In genomic region chr19:5403968-5404640, GRCh38 we compare ENCODE assay signal across 1 cellular context.
A peak's percentile ranks its signal among the peaks of the same experiment; 100 is the strongest.
TF ChIP-seq lines count a peak whose summit lies in the region.

No MANE protein-coding gene starts in this region.

TF ChIP-seq in HepG2, 621 proteins besides CTCF, POLR2A, EP300 and RAD21 (continued from another document and continues in another):
- TF ChIP-seq ZBED4 (CRISPR knock-in tag; IDR thresholded peaks at IDR 0.05; ENCODE audit: borderline replicate concordance), result peak; percentile 86; the same call in 1 of the 2 replicates
- no peak; the same call in 1 of the 2 replicates for TF ChIP-seq JDP2 (CRISPR knock-in tag; IDR thresholded peaks at IDR 0.05; ENCODE audit: borderline replicate concordance)
- TF ChIP-seq NCOA2 (CRISPR knock-in tag; IDR thresholded peaks at IDR 0.05), result peak; percentile 69
- no peak for TF ChIP-seq ZNF549 (CRISPR knock-in tag; IDR thresholded peaks at IDR 0.05)
- TF ChIP-seq ZNF547 (CRISPR knock-in tag; IDR thresholded peaks at IDR 0.05), result 0 out of 2 replicates have a peak, but pooled peaks have one; percentile 33
- TF ChIP-seq ZNF75D (CRISPR knock-in tag; IDR thresholded peaks at IDR 0.05; ENCODE audit: borderline replicate concordance), result no peak
- TF ChIP-seq TRIM24 (CRISPR knock-in tag; IDR thresholded peaks at IDR 0.05), result no peak
- TF ChIP-seq, protein P1, sequence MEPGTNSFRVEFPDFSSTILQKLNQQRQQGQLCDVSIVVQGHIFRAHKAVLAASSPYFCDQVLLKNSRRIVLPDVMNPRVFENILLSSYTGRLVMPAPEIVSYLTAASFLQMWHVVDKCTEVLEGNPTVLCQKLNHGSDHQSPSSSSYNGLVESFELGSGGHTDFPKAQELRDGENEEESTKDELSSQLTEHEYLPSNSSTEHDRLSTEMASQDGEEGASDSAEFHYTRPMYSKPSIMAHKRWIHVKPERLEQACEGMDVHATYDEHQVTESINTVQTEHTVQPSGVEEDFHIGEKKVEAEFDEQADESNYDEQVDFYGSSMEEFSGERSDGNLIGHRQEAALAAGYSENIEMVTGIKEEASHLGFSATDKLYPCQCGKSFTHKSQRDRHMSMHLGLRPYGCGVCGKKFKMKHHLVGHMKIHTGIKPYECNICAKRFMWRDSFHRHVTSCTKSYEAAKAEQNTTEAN (CRISPR knock-in tag; conservative IDR thresholded peaks at IDR 0.05), result peak; percentile 81; the same call in 1 of the 2 replicates
- TF ChIP-seq TEF (CRISPR knock-in tag; IDR thresholded peaks at IDR 0.05), result peak; percentile 82
- no peak for TF ChIP-seq ZNF24 (IDR thresholded peaks at IDR 0.05)
- TF ChIP-seq ZFP36L2 (CRISPR knock-in tag; IDR thresholded peaks at IDR 0.05), result peak; percentile 97
- TF ChIP-seq, protein P2, sequence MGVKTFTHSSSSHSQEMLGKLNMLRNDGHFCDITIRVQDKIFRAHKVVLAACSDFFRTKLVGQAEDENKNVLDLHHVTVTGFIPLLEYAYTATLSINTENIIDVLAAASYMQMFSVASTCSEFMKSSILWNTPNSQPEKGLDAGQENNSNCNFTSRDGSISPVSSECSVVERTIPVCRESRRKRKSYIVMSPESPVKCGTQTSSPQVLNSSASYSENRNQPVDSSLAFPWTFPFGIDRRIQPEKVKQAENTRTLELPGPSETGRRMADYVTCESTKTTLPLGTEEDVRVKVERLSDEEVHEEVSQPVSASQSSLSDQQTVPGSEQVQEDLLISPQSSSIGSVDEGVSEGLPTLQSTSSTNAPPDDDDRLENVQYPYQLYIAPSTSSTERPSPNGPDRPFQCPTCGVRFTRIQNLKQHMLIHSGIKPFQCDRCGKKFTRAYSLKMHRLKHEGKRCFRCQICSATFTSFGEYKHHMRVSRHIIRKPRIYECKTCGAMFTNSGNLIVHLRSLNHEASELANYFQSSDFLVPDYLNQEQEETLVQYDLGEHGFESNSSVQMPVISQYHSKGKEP (CRISPR knock-in tag; IDR thresholded peaks at IDR 0.05), result peak; percentile 94; the same call in 1 of the 2 replicates
- no peak for TF ChIP-seq EEA1 (CRISPR knock-in tag; IDR thresholded peaks at IDR 0.05; ENCODE audit: borderline replicate concordance)
- no peak for TF ChIP-seq MAZ (IDR thresholded peaks at IDR 0.05; ENCODE audit: borderline replicate concordance, low read depth, low read length)
- no peak; the same call in 1 of the 2 replicates for TF ChIP-seq MAZ (CRISPR knock-in tag; IDR thresholded peaks at IDR 0.05; ENCODE audit: low read depth)
- no peak for TF ChIP-seq ZNF260 (CRISPR knock-in tag; IDR thresholded peaks at IDR 0.05; ENCODE audit: borderline replicate concordance, low read depth)
- TF ChIP-seq MTA1 (CRISPR knock-in tag; IDR thresholded peaks at IDR 0.05; ENCODE audit: borderline replicate concordance), result no peak
- TF ChIP-seq ZNF234 (CRISPR knock-in tag; conservative IDR thresholded peaks at IDR 0.05), result no peak
- TF ChIP-seq TFDP1 (CRISPR knock-in tag; IDR thresholded peaks at IDR 0.05; ENCODE audit: borderline replicate concordance), result no peak
- no peak for TF ChIP-seq ZNF513 (CRISPR knock-in tag; conservative IDR thresholded peaks at IDR 0.05)
- TF ChIP-seq SP2 (CRISPR knock-in tag; IDR thresholded peaks at IDR 0.05), result no peak
- TF ChIP-seq ARNTL (CRISPR knock-in tag; IDR thresholded peaks at IDR 0.05), result peak; percentile 52; the same call in 1 of the 2 replicates
- TF ChIP-seq, protein P3, sequence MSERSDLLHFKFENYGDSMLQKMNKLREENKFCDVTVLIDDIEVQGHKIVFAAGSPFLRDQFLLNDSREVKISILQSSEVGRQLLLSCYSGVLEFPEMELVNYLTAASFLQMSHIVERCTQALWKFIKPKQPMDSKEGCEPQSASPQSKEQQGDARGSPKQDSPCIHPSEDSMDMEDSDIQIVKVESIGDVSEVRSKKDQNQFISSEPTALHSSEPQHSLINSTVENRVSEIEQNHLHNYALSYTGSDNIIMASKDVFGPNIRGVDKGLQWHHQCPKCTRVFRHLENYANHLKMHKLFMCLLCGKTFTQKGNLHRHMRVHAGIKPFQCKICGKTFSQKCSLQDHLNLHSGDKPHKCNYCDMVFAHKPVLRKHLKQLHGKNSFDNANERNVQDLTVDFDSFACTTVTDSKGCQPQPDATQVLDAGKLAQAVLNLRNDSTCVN (CRISPR knock-in tag; IDR thresholded peaks at IDR 0.05; ENCODE audit: borderline replicate concordance), result peak; percentile 95
- peak; percentile 67; the same call in 1 of the 2 replicates for TF ChIP-seq SIX4 (CRISPR knock-in tag; IDR thresholded peaks at IDR 0.05)
- TF ChIP-seq DBP (CRISPR knock-in tag; IDR thresholded peaks at IDR 0.05; ENCODE audit: not compliant biosample characterization), result peak; percentile 91
- TF ChIP-seq SRSF9 (IDR thresholded peaks at IDR 0.05; ENCODE audit: borderline replicate concordance, insufficient read depth, low read depth, low read length, poor library complexity, severe bottlenecking), result no peak
- TF ChIP-seq AKAP8 (CRISPR knock-in tag; IDR thresholded peaks at IDR 0.05), result no peak
- 0 out of 2 replicates have a peak, but pooled peaks have one; percentile 51 for TF ChIP-seq ZNF343 (CRISPR knock-in tag; IDR thresholded peaks at IDR 0.05)
- TF ChIP-seq KLF15 (CRISPR knock-in tag; IDR thresholded peaks at IDR 0.05; ENCODE audit: borderline replicate concordance), result peak; percentile 75; the same call in 1 of the 2 replicates
- TF ChIP-seq HMGXB4 (CRISPR knock-in tag; IDR thresholded peaks at IDR 0.05; ENCODE audit: borderline replicate concordance in 1 of 2, low read depth in 1 of 2), result 0 out of 4 replicates have a peak, but pooled peaks of 1 of the 2 experiments have one; percentile 33
- TF ChIP-seq KDM5B (CRISPR knock-in tag; IDR thresholded peaks at IDR 0.05; ENCODE audit: borderline replicate concordance), result peak; percentile 28; the same call in 1 of the 2 replicates
- peak; percentile 89 for TF ChIP-seq SRY (CRISPR knock-in tag; IDR thresholded peaks at IDR 0.05)
- TF ChIP-seq SP140L (CRISPR knock-in tag; IDR thresholded peaks at IDR 0.05; ENCODE audit: borderline replicate concordance), result peak; percentile 77; the same call in 1 of the 2 replicates
- TF ChIP-seq HIC2 (CRISPR knock-in tag; IDR thresholded peaks at IDR 0.05; ENCODE audit: low read depth), result no peak
- TF ChIP-seq, protein P4, sequence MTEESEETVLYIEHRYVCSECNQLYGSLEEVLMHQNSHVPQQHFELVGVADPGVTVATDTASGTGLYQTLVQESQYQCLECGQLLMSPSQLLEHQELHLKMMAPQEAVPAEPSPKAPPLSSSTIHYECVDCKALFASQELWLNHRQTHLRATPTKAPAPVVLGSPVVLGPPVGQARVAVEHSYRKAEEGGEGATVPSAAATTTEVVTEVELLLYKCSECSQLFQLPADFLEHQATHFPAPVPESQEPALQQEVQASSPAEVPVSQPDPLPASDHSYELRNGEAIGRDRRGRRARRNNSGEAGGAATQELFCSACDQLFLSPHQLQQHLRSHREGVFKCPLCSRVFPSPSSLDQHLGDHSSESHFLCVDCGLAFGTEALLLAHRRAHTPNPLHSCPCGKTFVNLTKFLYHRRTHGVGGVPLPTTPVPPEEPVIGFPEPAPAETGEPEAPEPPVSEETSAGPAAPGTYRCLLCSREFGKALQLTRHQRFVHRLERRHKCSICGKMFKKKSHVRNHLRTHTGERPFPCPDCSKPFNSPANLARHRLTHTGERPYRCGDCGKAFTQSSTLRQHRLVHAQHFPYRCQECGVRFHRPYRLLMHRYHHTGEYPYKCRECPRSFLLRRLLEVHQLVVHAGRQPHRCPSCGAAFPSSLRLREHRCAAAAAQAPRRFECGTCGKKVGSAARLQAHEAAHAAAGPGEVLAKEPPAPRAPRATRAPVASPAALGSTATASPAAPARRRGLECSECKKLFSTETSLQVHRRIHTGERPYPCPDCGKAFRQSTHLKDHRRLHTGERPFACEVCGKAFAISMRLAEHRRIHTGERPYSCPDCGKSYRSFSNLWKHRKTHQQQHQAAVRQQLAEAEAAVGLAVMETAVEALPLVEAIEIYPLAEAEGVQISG (CRISPR knock-in tag; IDR thresholded peaks at IDR 0.05), result peak; percentile 77
